1 cellular context compared by ENCODE assay signal in the genomic region with DNA sequence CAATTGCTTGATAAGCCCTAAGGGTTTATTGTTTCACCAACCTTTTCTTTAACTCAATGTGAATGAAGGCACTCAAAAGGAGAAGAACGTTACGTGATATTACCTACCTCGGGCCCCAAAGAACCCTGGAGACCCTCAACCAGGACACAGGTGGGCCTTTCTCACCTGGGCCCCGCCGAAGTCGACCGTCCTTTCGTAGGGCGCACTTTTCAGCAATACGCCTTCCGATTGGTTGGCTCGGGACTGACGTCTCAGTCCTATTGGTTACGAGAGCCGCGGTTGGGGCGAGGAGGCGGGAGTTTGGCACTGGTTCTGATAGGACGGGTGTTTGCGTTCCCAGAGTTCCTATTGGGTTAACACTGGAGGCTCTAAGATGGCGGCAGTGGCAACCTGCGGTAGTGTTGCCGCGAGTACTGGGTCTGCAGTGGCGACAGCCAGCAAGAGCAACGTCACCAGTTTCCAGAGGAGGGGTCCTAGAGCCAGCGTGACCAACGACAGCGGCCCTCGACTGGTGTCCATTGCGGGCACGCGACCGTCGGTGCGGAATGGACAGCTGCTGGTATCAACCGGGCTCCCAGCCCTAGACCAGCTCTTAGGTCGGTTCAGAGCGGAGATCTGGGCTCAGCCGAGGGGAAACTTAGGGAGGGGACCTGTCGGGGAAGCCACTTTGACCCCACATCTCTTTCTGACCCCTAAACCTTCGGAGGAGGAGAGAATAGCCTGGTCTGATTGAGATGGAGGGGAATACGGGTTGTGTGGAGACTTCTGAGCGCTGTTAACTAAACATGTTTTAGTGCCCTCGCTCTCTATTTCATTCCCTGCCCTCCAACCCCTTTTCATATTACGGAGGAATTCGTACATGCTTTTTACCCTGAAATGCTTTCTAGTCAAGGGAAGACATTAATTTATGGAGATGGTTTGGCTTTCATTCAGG.
A peak's percentile ranks its signal among the peaks of the same experiment; 100 is the strongest.
TF ChIP-seq lines count a peak whose summit lies in the region.

A gene with protein sequence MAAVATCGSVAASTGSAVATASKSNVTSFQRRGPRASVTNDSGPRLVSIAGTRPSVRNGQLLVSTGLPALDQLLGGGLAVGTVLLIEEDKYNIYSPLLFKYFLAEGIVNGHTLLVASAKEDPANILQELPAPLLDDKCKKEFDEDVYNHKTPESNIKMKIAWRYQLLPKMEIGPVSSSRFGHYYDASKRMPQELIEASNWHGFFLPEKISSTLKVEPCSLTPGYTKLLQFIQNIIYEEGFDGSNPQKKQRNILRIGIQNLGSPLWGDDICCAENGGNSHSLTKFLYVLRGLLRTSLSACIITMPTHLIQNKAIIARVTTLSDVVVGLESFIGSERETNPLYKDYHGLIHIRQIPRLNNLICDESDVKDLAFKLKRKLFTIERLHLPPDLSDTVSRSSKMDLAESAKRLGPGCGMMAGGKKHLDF (plus strand): TSS at position 356 of the 934 bp plus-strand sequence. CDS start 18 bp downstream, at position 374.
A gene with protein sequence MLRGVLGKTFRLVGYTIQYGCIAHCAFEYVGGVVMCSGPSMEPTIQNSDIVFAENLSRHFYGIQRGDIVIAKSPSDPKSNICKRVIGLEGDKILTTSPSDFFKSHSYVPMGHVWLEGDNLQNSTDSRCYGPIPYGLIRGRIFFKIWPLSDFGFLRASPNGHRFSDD (minus strand): TSS at position 211 of the 934 bp plus-strand sequence. CDS start 46,346 bp downstream, outside the sequence.

TF ChIP-seq in HepG2, 621 proteins besides CTCF, POLR2A, EP300 and RAD21 (continued from another document and continues in another):
- TF ChIP-seq, protein P1, sequence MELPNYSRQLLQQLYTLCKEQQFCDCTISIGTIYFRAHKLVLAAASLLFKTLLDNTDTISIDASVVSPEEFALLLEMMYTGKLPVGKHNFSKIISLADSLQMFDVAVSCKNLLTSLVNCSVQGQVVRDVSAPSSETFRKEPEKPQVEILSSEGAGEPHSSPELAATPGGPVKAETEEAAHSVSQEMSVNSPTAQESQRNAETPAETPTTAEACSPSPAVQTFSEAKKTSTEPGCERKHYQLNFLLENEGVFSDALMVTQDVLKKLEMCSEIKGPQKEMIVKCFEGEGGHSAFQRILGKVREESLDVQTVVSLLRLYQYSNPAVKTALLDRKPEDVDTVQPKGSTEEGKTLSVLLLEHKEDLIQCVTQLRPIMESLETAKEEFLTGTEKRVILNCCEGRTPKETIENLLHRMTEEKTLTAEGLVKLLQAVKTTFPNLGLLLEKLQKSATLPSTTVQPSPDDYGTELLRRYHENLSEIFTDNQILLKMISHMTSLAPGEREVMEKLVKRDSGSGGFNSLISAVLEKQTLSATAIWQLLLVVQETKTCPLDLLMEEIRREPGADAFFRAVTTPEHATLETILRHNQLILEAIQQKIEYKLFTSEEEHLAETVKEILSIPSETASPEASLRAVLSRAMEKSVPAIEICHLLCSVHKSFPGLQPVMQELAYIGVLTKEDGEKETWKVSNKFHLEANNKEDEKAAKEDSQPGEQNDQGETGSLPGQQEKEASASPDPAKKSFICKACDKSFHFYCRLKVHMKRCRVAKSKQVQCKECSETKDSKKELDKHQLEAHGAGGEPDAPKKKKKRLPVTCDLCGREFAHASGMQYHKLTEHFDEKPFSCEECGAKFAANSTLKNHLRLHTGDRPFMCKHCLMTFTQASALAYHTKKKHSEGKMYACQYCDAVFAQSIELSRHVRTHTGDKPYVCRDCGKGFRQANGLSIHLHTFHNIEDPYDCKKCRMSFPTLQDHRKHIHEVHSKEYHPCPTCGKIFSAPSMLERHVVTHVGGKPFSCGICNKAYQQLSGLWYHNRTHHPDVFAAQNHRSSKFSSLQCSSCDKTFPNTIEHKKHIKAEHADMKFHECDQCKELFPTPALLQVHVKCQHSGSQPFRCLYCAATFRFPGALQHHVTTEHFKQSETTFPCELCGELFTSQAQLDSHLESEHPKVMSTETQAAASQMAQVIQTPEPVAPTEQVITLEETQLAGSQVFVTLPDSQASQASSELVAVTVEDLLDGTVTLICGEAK (IDR thresholded peaks at IDR 0.05) = no peak
- TF ChIP-seq, protein P1 (CRISPR knock-in tag; IDR thresholded peaks at IDR 0.05) = peak; percentile 66; the same call in 1 of the 2 replicates
- 0 out of 2 replicates have a peak, but pooled peaks have one; percentile 16 for TF ChIP-seq MIXL1 (CRISPR knock-in tag; IDR thresholded peaks at IDR 0.05)
- TF ChIP-seq, protein P2, sequence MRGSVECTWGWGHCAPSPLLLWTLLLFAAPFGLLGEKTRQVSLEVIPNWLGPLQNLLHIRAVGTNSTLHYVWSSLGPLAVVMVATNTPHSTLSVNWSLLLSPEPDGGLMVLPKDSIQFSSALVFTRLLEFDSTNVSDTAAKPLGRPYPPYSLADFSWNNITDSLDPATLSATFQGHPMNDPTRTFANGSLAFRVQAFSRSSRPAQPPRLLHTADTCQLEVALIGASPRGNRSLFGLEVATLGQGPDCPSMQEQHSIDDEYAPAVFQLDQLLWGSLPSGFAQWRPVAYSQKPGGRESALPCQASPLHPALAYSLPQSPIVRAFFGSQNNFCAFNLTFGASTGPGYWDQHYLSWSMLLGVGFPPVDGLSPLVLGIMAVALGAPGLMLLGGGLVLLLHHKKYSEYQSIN (CRISPR knock-in tag; IDR thresholded peaks at IDR 0.05; ENCODE audit: borderline replicate concordance) = no peak
- no peak for TF ChIP-seq NBN (conservative IDR thresholded peaks at IDR 0.05)
- TF ChIP-seq, protein P3, sequence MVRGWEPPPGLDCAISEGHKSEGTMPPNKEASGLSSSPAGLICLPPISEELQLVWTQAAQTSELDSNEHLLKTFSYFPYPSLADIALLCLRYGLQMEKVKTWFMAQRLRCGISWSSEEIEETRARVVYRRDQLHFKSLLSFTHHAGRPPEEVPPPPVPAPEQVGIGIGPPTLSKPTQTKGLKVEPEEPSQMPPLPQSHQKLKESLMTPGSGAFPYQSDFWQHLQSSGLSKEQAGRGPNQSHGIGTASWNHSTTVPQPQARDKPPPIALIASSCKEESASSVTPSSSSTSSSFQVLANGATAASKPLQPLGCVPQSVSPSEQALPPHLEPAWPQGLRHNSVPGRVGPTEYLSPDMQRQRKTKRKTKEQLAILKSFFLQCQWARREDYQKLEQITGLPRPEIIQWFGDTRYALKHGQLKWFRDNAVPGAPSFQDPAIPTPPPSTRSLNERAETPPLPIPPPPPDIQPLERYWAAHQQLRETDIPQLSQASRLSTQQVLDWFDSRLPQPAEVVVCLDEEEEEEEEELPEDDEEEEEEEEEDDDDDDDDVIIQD (CRISPR knock-in tag; IDR thresholded peaks at IDR 0.05; ENCODE audit: low read depth) = no peak; the same call in 1 of the 2 replicates
- TF ChIP-seq ZNF546 (CRISPR knock-in tag; conservative IDR thresholded peaks at IDR 0.05) = no peak
- TF ChIP-seq, protein P4, sequence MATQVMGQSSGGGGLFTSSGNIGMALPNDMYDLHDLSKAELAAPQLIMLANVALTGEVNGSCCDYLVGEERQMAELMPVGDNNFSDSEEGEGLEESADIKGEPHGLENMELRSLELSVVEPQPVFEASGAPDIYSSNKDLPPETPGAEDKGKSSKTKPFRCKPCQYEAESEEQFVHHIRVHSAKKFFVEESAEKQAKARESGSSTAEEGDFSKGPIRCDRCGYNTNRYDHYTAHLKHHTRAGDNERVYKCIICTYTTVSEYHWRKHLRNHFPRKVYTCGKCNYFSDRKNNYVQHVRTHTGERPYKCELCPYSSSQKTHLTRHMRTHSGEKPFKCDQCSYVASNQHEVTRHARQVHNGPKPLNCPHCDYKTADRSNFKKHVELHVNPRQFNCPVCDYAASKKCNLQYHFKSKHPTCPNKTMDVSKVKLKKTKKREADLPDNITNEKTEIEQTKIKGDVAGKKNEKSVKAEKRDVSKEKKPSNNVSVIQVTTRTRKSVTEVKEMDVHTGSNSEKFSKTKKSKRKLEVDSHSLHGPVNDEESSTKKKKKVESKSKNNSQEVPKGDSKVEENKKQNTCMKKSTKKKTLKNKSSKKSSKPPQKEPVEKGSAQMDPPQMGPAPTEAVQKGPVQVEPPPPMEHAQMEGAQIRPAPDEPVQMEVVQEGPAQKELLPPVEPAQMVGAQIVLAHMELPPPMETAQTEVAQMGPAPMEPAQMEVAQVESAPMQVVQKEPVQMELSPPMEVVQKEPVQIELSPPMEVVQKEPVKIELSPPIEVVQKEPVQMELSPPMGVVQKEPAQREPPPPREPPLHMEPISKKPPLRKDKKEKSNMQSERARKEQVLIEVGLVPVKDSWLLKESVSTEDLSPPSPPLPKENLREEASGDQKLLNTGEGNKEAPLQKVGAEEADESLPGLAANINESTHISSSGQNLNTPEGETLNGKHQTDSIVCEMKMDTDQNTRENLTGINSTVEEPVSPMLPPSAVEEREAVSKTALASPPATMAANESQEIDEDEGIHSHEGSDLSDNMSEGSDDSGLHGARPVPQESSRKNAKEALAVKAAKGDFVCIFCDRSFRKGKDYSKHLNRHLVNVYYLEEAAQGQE (IDR thresholded peaks at IDR 0.05; ENCODE audit: borderline replicate concordance in 1 of 2, low read depth in 1 of 2, low read length in 2 of 2) = peak in 1 of 2 experiments; percentile 46; a peak in 1 of 4 replicates
- TF ChIP-seq, protein P5, sequence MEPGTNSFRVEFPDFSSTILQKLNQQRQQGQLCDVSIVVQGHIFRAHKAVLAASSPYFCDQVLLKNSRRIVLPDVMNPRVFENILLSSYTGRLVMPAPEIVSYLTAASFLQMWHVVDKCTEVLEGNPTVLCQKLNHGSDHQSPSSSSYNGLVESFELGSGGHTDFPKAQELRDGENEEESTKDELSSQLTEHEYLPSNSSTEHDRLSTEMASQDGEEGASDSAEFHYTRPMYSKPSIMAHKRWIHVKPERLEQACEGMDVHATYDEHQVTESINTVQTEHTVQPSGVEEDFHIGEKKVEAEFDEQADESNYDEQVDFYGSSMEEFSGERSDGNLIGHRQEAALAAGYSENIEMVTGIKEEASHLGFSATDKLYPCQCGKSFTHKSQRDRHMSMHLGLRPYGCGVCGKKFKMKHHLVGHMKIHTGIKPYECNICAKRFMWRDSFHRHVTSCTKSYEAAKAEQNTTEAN (CRISPR knock-in tag; conservative IDR thresholded peaks at IDR 0.05) = 0 out of 2 replicates have a peak, but pooled peaks have one; percentile 50
- TF ChIP-seq ZNF441 (CRISPR knock-in tag; IDR thresholded peaks at IDR 0.05; ENCODE audit: borderline replicate concordance) = 0 out of 2 replicates have a peak, but pooled peaks have one; percentile 40
- TF ChIP-seq ZNF143 (CRISPR knock-in tag; IDR thresholded peaks at IDR 0.05) = peak; percentile 71
- peak; percentile 73; the same call in 1 of the 2 replicates for TF ChIP-seq SIN3B (IDR thresholded peaks at IDR 0.05; ENCODE audit: low read length)
- TF ChIP-seq REL (CRISPR knock-in tag; conservative IDR thresholded peaks at IDR 0.05) = no peak
- TF ChIP-seq, protein P6, sequence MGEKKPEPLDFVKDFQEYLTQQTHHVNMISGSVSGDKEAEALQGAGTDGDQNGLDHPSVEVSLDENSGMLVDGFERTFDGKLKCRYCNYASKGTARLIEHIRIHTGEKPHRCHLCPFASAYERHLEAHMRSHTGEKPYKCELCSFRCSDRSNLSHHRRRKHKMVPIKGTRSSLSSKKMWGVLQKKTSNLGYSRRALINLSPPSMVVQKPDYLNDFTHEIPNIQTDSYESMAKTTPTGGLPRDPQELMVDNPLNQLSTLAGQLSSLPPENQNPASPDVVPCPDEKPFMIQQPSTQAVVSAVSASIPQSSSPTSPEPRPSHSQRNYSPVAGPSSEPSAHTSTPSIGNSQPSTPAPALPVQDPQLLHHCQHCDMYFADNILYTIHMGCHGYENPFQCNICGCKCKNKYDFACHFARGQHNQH (CRISPR knock-in tag; IDR thresholded peaks at IDR 0.05) = no peak
- peak; percentile 90 for TF ChIP-seq POLR2G (IDR thresholded peaks at IDR 0.05; ENCODE audit: low read depth, low read length)
- no peak for TF ChIP-seq KLF6 (CRISPR knock-in tag; IDR thresholded peaks at IDR 0.05)
- TF ChIP-seq, protein P7, sequence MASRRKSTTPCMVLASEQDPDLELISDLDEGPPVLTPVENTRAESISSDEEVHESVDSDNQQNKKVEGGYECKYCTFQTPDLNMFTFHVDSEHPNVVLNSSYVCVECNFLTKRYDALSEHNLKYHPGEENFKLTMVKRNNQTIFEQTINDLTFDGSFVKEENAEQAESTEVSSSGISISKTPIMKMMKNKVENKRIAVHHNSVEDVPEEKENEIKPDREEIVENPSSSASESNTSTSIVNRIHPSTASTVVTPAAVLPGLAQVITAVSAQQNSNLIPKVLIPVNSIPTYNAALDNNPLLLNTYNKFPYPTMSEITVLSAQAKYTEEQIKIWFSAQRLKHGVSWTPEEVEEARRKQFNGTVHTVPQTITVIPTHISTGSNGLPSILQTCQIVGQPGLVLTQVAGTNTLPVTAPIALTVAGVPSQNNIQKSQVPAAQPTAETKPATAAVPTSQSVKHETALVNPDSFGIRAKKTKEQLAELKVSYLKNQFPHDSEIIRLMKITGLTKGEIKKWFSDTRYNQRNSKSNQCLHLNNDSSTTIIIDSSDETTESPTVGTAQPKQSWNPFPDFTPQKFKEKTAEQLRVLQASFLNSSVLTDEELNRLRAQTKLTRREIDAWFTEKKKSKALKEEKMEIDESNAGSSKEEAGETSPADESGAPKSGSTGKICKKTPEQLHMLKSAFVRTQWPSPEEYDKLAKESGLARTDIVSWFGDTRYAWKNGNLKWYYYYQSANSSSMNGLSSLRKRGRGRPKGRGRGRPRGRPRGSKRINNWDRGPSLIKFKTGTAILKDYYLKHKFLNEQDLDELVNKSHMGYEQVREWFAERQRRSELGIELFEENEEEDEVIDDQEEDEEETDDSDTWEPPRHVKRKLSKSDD (CRISPR knock-in tag; IDR thresholded peaks at IDR 0.05; ENCODE audit: low read depth) = peak; percentile 95
